Comparison of ENCODE assay signal across 13 cellular contexts in the genomic region with DNA sequence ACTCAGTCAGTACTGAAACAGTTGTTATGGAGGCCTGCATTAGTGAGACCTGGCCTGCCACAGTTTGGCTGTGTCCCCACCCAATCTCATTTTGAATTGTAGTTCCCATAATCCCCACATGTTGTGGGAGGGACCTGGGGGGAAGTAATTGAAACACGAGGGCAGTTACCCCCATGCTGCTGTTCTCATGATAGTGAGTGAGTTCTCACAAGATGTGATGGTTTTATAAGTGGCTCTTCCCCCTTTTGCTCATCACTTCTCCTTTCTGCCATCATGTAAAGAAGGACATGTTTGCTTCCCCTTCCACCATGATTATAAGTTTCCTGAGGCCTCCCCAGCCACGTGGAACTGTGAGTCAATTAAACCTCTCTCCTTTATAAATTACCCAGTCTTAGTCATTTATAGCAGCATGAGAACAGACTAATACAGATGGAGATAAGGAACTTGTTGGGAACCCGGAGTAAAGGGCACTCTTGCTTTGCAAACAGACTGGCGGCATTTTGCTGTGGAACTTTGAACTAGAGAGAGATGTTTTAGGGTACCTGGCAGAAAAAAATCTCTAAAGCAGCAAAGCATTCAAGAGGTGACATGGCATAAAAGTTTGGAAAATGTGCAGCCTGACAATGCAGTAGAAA. TPM values are rescaled to one million over a fixed set of nuclear protein-coding genes. Genes with fewer than 3 reads are reported as not detected.
DNase-seq lines count a peak whose midpoint lies in the region; ATAC-seq and TF ChIP-seq lines count a peak whose summit lies in the region.
"Not testable (repeated sequence)": the region's sequence is repeated elsewhere in the genome, so short reads cannot be mapped to it uniquely, and the experiment has no call there.
"Had no signal": no experiment of that assay in that cellular context is flagged by ENCODE, and none has a peak within 500 bp of the region (broad histone marks: within the 10 kb centered on the region; RNA-seq: fewer than 3 reads in every experiment).

No MANE protein-coding gene starts in this region.

- H3K79me2 ChIP-seq in neural progenitor cell (ENCODE audit: low read depth), result not testable (repeated sequence)

- TF ChIP-seq CTCF in CD14-positive monocyte (IDR thresholded peaks at IDR 0.05), result peak; percentile 19
- TF ChIP-seq CTCF in NB4 (IDR thresholded peaks at IDR 0.05; ENCODE audit: low read depth, low read length); neural progenitor cell (IDR thresholded peaks at IDR 0.05); type B pancreatic cell (conservative IDR thresholded peaks at IDR 0.05): not testable (repeated sequence)

- H2AFZ ChIP-seq in neural progenitor cell (replicated peaks), result not testable (repeated sequence)

- DNase-seq in CD14-positive monocyte (ENCODE audit: low spot score) (peak; percentile 86), NB4 (ENCODE audit: low read depth) (peak; percentile 43), SKM-1 (lab: John Stamatoyannopoulos, UW; ENCODE audit: unreplicated experiment) (peak; percentile 6), kidney tubule cell (ENCODE audit: low spot score) (peak; percentile 38)
- not testable (repeated sequence) for DNase-seq in activated naive CD8-positive, alpha-beta T cell treated with anti-CD3 and anti-CD28 coated beads, Interleukin-2, amount 50 U/mL, for 24 hours; neural progenitor cell (ENCODE audit: low spot score); type B pancreatic cell (ENCODE audit: extremely low spot score, unreplicated experiment)

- peaks cover 30% of the 10 kb centered on the region for H3K4me1 Mint-ChIP-seq in CD14-positive monocyte
- H3K4me1 Mint-ChIP-seq in IgD-negative memory B cell, result peaks cover 8 to 12% (median 10%) of the 10 kb centered on the region in 3 donors
- peaks cover 38% of the 10 kb centered on the region for H3K4me1 Mint-ChIP-seq in activated naive CD8-positive, alpha-beta T cell treated with anti-CD3 and anti-CD28 coated beads, Interleukin-2, amount 50 U/mL, for 24 hours
- not testable (repeated sequence) for H3K4me1 Mint-ChIP-seq in neural progenitor cell; type B pancreatic cell (ENCODE audit: unreplicated experiment)

- not testable (repeated sequence) for TF ChIP-seq POLR2A in NB4 (IDR thresholded peaks at IDR 0.05; ENCODE audit: extremely low read depth, insufficient read length)

- not testable (repeated sequence) for H3K9me3 ChIP-seq in neural progenitor cell (ENCODE audit: low read depth)

- H3K4me3 Mint-ChIP-seq in CD14-positive monocyte; IgD-negative memory B cell; activated naive CD8-positive, alpha-beta T cell treated with anti-CD3 and anti-CD28 coated beads, Interleukin-2, amount 50 U/mL, for 24 hours; neural progenitor cell: not testable (repeated sequence)
- peak overlapping the region; percentile 35 for H3K4me3 Mint-ChIP-seq in type B pancreatic cell

- H3K27ac Mint-ChIP-seq in CD14-positive monocyte (peak overlapping the region; percentile 89 to 96 (median 93)), IgD-negative memory B cell (peak overlapping the region in 2 of 3 donors; percentile 20 to 34), neural progenitor cell (peak overlapping the region; percentile 93), type B pancreatic cell (peak overlapping the region; percentile 46)
- peak overlapping the region; percentile 59 for H3K27ac Mint-ChIP-seq in activated naive CD8-positive, alpha-beta T cell treated with anti-CD3 and anti-CD28 coated beads, Interleukin-2, amount 50 U/mL, for 24 hours

- H3K9ac ChIP-seq in neural progenitor cell, result not testable (repeated sequence)

- not testable (repeated sequence) for H3K4me2 ChIP-seq in neural progenitor cell

- not testable (repeated sequence) for H3K27me3 Mint-ChIP-seq in CD14-positive monocyte (ENCODE audit: low read depth in 3 of 3); IgD-negative memory B cell; activated naive CD8-positive, alpha-beta T cell treated with anti-CD3 and anti-CD28 coated beads, Interleukin-2, amount 50 U/mL, for 24 hours; neural progenitor cell (ENCODE audit: insufficient read depth, low read depth); type B pancreatic cell

- not testable (repeated sequence) for H3K36me3 ChIP-seq in neural progenitor cell

- intact Hi-C loops in CD14-positive monocyte (cut with micrococcal nuclease), result not testable (repeated sequence)

- not testable (repeated sequence) for H3K4me1 ChIP-seq in neural progenitor cell

- peaks cover 11 to 29% of the 10 kb centered on the region in 2 donors for H3K36me3 Mint-ChIP-seq in CD14-positive monocyte
- H3K36me3 Mint-ChIP-seq in IgD-negative memory B cell; activated naive CD8-positive, alpha-beta T cell treated with anti-CD3 and anti-CD28 coated beads, Interleukin-2, amount 50 U/mL, for 24 hours (ENCODE audit: low read depth); neural progenitor cell; type B pancreatic cell: not testable (repeated sequence)

- not testable (repeated sequence) for H3F3A ChIP-seq in neural progenitor cell (ENCODE audit: low read depth)

- peaks cover 26 to 54% (median 45%) of the 10 kb centered on the region in 7 donors for H3K9me3 Mint-ChIP-seq in CD14-positive monocyte
- H3K9me3 Mint-ChIP-seq in IgD-negative memory B cell, result peaks cover 0 to 14% (median 2%) of the 10 kb centered on the region in 3 donors
- H3K9me3 Mint-ChIP-seq in activated naive CD8-positive, alpha-beta T cell treated with anti-CD3 and anti-CD28 coated beads, Interleukin-2, amount 50 U/mL, for 24 hours, result peaks cover 21% of the 10 kb centered on the region
- H3K9me3 Mint-ChIP-seq in neural progenitor cell, result peaks cover 23% of the 10 kb centered on the region
- not testable (repeated sequence) for H3K9me3 Mint-ChIP-seq in type B pancreatic cell

- H3K27me3 ChIP-seq in neural progenitor cell, result not testable (repeated sequence)

- not testable (repeated sequence) for H3K4me3 ChIP-seq in NB4 (ENCODE audit: low read depth, low read length); neural progenitor cell

- H4K20me1 ChIP-seq in neural progenitor cell (ENCODE audit: low read depth), result not testable (repeated sequence)

- ATAC-seq in activated naive CD8-positive, alpha-beta T cell treated with anti-CD3 and anti-CD28 coated beads, Interleukin-2, amount 50 U/mL, for 24 hours, result not testable (repeated sequence)

- not testable (repeated sequence) for H3K27ac ChIP-seq in neural progenitor cell

RNA-seq across cellular contexts. Expression of a gene that starts 14.1 kb away (rescaled TPM):
- polyA plus RNA-seq in CD14-positive monocyte (not detected), IgD-negative memory B cell (not detected)
- total RNA-seq in neural progenitor cell (ENCODE audit: low replicate concordance) (not detected in 2 replicates), type B pancreatic cell (ENCODE audit: low replicate concordance) (not detected in 2 replicates)
- total RNA-seq: A172, Daoy, H4, PC-9, SK-MEL-5 had no signal

RNA-seq across cellular contexts. Expression of a gene that starts 56.9 kb away (rescaled TPM):
- polyA plus RNA-seq in CD14-positive monocyte (under 1 TPM; 0.23 to 0.55 TPM), IgD-negative memory B cell (0.13 TPM)
- total RNA-seq in neural progenitor cell (ENCODE audit: low replicate concordance) (43.4 and 75.2 TPM in 2 replicates), type B pancreatic cell (ENCODE audit: low replicate concordance) (10.4 and 39.2 TPM in 2 replicates)

Comparison
In these comparisons a context has a peak if more than half of its experiments do, and no peak if none do; other contexts are left out.
1. H3K27ac Mint-ChIP-seq: peak in every context shown above with its lines; median percentile 93 in CD14-positive monocyte; 93 in neural progenitor cell; 59 in activated naive CD8-positive, alpha-beta T cell treated with anti-CD3 and anti-CD28 coated beads, Interleukin-2, amount 50 U/mL, for 24 hours; 46 in type B pancreatic cell; 27 in IgD-negative memory B cell.